ENCODE assay signal across 1 cellular context in genomic region chr10:86526606-86527005, GRCh38.
TF ChIP-seq lines count a peak whose summit lies in the region.

No MANE protein-coding gene starts in this region.

TF ChIP-seq in WTC11, 78 proteins besides CTCF, POLR2A, EP300 and RAD21 (continued from another document):
- TF ChIP-seq, protein P1, sequence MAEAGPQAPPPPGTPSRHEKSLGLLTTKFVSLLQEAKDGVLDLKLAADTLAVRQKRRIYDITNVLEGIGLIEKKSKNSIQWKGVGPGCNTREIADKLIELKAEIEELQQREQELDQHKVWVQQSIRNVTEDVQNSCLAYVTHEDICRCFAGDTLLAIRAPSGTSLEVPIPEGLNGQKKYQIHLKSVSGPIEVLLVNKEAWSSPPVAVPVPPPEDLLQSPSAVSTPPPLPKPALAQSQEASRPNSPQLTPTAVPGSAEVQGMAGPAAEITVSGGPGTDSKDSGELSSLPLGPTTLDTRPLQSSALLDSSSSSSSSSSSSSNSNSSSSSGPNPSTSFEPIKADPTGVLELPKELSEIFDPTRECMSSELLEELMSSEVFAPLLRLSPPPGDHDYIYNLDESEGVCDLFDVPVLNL (CRISPR knock-in tag; IDR thresholded peaks at IDR 0.05; ENCODE audit: borderline replicate concordance, low read depth), result no peak
- TF ChIP-seq, protein P2, sequence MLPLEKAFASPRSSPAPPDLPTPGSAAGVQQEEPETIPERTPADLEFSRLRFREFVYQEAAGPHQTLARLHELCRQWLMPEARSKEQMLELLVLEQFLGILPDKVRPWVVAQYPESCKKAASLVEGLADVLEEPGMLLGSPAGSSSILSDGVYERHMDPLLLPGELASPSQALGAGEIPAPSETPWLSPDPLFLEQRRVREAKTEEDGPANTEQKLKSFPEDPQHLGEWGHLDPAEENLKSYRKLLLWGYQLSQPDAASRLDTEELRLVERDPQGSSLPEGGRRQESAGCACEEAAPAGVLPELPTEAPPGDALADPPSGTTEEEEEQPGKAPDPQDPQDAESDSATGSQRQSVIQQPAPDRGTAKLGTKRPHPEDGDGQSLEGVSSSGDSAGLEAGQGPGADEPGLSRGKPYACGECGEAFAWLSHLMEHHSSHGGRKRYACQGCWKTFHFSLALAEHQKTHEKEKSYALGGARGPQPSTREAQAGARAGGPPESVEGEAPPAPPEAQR (CRISPR knock-in tag; IDR thresholded peaks at IDR 0.05), result no peak
